ENCODE assay signal across 8 cellular contexts in the genomic region with DNA sequence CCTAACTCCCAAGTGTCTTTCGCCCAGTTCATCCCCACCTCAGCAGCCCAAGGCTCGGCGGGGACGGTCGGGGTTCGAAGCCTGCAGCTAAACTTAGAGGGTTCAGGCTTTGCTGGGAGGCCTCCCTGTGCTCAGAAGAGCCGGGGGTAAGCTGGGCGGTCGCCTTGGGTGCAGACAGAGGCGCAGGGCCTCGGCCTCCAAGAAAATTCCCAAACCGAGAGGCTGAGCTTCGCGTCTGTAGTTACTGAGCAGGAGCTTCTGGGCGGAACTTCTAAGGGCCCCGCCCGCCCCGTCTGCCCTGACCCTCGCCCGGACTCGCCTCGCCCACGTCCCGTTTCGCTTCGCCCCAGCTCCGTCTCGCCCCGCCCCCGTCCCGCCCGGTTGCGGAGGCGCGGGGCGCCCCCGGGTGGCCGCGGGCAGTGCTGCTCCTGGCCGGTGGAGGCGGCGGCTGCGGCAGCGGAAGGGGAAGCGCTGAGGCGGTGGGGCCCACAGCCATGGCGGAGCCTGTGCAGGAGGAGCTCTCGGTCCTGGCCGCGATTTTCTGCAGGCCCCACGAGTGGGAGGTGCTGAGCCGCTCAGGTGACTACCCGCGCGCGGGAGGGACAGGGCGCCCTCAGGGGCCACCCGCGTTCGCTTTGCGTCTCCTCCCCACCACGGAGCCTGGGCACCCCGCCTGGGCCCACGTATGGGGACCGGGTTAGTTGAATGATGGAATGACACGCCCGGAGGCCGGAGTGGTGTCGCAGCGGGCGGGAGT. TPM values are rescaled to one million over a fixed set of nuclear protein-coding genes. Genes with fewer than 3 reads are reported as not detected.
A peak's percentile ranks its signal among the peaks of the same experiment; 100 is the strongest.
DNase-seq lines count a peak whose midpoint lies in the region; ATAC-seq and TF ChIP-seq lines count a peak whose summit lies in the region.

A gene with protein sequence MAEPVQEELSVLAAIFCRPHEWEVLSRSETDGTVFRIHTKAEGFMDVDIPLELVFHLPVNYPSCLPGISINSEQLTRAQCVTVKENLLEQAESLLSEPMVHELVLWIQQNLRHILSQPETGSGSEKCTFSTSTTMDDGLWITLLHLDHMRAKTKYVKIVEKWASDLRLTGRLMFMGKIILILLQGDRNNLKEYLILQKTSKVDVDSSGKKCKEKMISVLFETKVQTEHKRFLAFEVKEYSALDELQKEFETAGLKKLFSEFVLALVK (plus strand): TSS at position 474 of the 757 bp plus-strand sequence. CDS start 21 bp downstream, at position 495.

- peaks cover 3% of the 10 kb centered on the region for H3K27me3 Mint-ChIP-seq in brain

- BruUV-seq in A673 (replicated peaks; lab: Mats Ljungman, UMichigan) = no TSS peak

- H3K4me3 ChIP-seq in A673 (ENCODE audit: low read depth, low read length, poor library complexity, severe bottlenecking) = peak within 1 kb of the TSS; percentile 88
- peak within 1 kb of the TSS; percentile 79 for H3K4me3 ChIP-seq in iPS-15b (ENCODE audit: low read depth, low read length)
- peak within 1 kb of the TSS; percentile 100 for H3K4me3 ChIP-seq in skeletal muscle satellite cell (ENCODE audit: low read length)

- peak; percentile 66 for TF ChIP-seq CTCF in A673 (conservative IDR thresholded peaks at IDR 0.05; ENCODE audit: low read depth, low read length)
- peak; percentile 79 to 83 for TF ChIP-seq CTCF in brain (conservative IDR thresholded peaks at IDR 0.05)

- peaks cover 0 to 1% (median 0%) of the 10 kb centered on the region in 5 experiments for H3K9me3 Mint-ChIP-seq in brain

- peak within 1 kb of the TSS; percentile 74 to 97 (median 90) for H3K27ac Mint-ChIP-seq in brain

- H3K4me1 Mint-ChIP-seq in brain = peaks cover 62% of the 10 kb centered on the region

- CTCF ChIA-PET in A673 (lab: Charles Lee) = interaction anchor here (0.6 to 1.3 kb wide), 22 partner anchors 9 to 1868 kb away, joined by 3 to 23 read pairs (median 4); a partner anchor contains a TSS

- peak within 1 kb of the TSS; percentile 97 for H3K4me2 ChIP-seq in skeletal muscle satellite cell (ENCODE audit: low read length)

- POLR2A ChIA-PET in A673 (lab: Charles Lee; ENCODE audit: low non-redundant PET) = interaction anchor here (0.6 to 0.9 kb wide), 3 partner anchors 8 to 176 kb away, joined by 3 read pairs; a partner anchor contains a TSS

- ATAC-seq in GM18519 (IDR thresholded peaks at IDR 0.05; ENCODE audit: low FRiP score, unreplicated experiment) (peak; percentile 96), HG03045 (IDR thresholded peaks at IDR 0.05; ENCODE audit: unreplicated experiment) (peak; percentile 98)

- H3K9ac ChIP-seq in iPS-15b (ENCODE audit: low read depth, low read length) (peak within 1 kb of the TSS; percentile 77), skeletal muscle satellite cell (ENCODE audit: low read depth, low read length) (peak within 1 kb of the TSS; percentile 99)

- H3K36me3 Mint-ChIP-seq in brain = peaks cover 22% of the 10 kb centered on the region

- peak within 1 kb of the TSS; percentile 85 for H3K27ac ChIP-seq in A673 (ENCODE audit: low read depth, low read length, poor library complexity, severe bottlenecking)

- H3K27me3 ChIP-seq in A673 (replicated peaks; ENCODE audit: insufficient read depth, low read depth, low read length, poor library complexity) = peaks cover 6% of the 10 kb centered on the region
- H3K27me3 ChIP-seq in iPS-15b (ENCODE audit: control insufficient read depth, insufficient read depth, low read length) = peaks cover 2% of the 10 kb centered on the region
- no peaks in the 10 kb centered on the region for H3K27me3 ChIP-seq in skeletal muscle satellite cell (ENCODE audit: control insufficient read depth, insufficient read depth, low read length)

- peaks cover 33% of the 10 kb centered on the region for H3K4me1 ChIP-seq in A673 (ENCODE audit: insufficient read depth, low read length, poor library complexity, severe bottlenecking)
- no peaks in the 10 kb centered on the region for H3K4me1 ChIP-seq in iPS-15b (ENCODE audit: control insufficient read depth, insufficient read depth, low read length)
- peaks cover 23% of the 10 kb centered on the region for H3K4me1 ChIP-seq in skeletal muscle satellite cell (ENCODE audit: control insufficient read depth, insufficient read depth, low read length)

- H3K9me3 ChIP-seq in A673 (ENCODE audit: low read depth, low read length, poor library complexity, severe bottlenecking) (no peaks in the 10 kb centered on the region), iPS-15b (ENCODE audit: control insufficient read depth, insufficient read depth, low read length) (no peaks in the 10 kb centered on the region), skeletal muscle satellite cell (replicated peaks; ENCODE audit: low read length) (no peaks in the 10 kb centered on the region)

- peak within 1 kb of the TSS; percentile 88 to 96 (median 92) for H3K4me3 Mint-ChIP-seq in brain

- peak; percentile 94 for DNase-seq in A673 (ENCODE audit: low spot score)
- peak; percentile 62 for DNase-seq in NCI-H2107 treated with DMSO at 0.1 percent for 48 hours (lab: John Stamatoyannopoulos, UW; ENCODE audit: unreplicated experiment)
- peak; percentile 94 for DNase-seq in UCSD-AML1 (lab: John Stamatoyannopoulos, UW; ENCODE audit: unreplicated experiment)

- intact Hi-C loops in A673 (cut with micrococcal nuclease; ENCODE audit: unreplicated experiment) = loop anchor here (1.0 to 10.0 kb wide), 3 partner anchors 119 to 382 kb away; a partner anchor contains a TSS

- H3K36me3 ChIP-seq in A673 (ENCODE audit: insufficient read depth, low read length, poor library complexity, severe bottlenecking) (no peaks in the 10 kb centered on the region), iPS-15b (ENCODE audit: control insufficient read depth, insufficient read depth, low read length) (no peaks in the 10 kb centered on the region), skeletal muscle satellite cell (ENCODE audit: insufficient read depth, low read length) (peaks cover 5% of the 10 kb centered on the region)

RNA-seq across cellular contexts. Expression of the gene that starts here (rescaled TPM):
- 10.2 and 12.1 TPM in 2 replicates for total RNA-seq in A673 (2021)
- polyA plus RNA-seq in brain (ENCODE audit: insufficient read depth, low read depth, low replicate concordance) = 2.5 TPM
- total RNA-seq in skeletal muscle satellite cell (2012; rRNA removed) = 9.0 and 10.4 TPM in 2 replicates

Comparison
In these comparisons a context has a peak if more than half of its experiments do, and no peak if none do; other contexts are left out.
1. Peak in every context shown above with its lines: DNase-seq, ATAC-seq, H3K4me3 ChIP-seq and H3K27ac ChIP-seq.